15 cellular contexts compared by ENCODE assay signal in the genomic region with DNA sequence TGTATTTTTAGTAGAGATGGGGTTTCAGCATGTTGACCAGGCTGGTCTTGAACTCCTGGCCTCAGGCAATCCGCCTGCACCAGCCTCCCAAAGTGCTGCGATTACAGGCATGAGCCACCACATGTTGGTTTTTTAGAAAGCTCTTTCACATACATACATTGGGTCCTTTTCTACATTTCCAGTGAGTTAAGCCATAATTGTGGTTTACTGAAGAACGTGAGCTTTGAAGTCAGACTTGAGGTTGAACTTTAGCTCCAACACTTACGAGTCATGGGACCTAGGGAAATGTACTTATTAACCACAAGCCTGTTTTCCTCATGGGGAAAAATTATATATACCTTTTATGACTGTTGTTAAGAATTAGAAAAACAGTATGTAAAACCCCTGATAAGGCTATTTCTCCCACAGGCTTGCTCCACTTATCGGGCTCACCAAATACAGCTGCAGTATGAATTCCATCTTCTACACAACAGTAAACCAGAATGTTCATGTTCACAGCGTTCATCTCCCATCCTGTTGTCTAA. TPM values are rescaled to one million over a fixed set of nuclear protein-coding genes. Genes with fewer than 3 reads are reported as not detected.
A peak's percentile ranks its signal among the peaks of the same experiment; 100 is the strongest.
DNase-seq lines count a peak whose midpoint lies in the region; ATAC-seq and TF ChIP-seq lines count a peak whose summit lies in the region.
"Had no signal": no experiment of that assay in that cellular context is flagged by ENCODE, and none has a peak within 500 bp of the region (broad histone marks: within the 10 kb centered on the region; RNA-seq: fewer than 3 reads in every experiment).

No MANE protein-coding gene starts in this region.

- peak; percentile 59 for DNase-seq in GM23248
- DNase-seq in M059J (ENCODE audit: low read depth) = peak; percentile 70
- DNase-seq in colonic mucosa = no peak
- no peak for DNase-seq in HUDEP-2 (lab: John Stamatoyannopoulos, UW; ENCODE audit: unreplicated experiment in 76 of 76)
- no peak for DNase-seq in activated CD4-positive, CD25-positive, alpha-beta regulatory T cell (lab: John Stamatoyannopoulos, UW)
- DNase-seq in stimulated activated CD4-positive, alpha-beta T cell treated with anti-CD3 and anti-CD28 coated beads, Interleukin-2, amount 100 ng/mL, for 48 hours = no peak
- DNase-seq: activated CD4-positive, alpha-beta T cell treated with anti-CD3 and anti-CD28 coated beads, Interleukin-2, amount 10 ng/mL, durations not matched to agents 7 days and 5 days; activated T-cell treated with anti-CD3 and anti-CD28 coated beads, Interleukin-2, amount 50 U/mL, for 72 hours; MM.1S; nucleus accumbens had no signal

- H3K9me3 ChIP-seq in GM23248 (ENCODE audit: low read depth) = no peaks in the 10 kb centered on the region
- H3K9me3 ChIP-seq in colonic mucosa = no peaks in the 10 kb centered on the region
- H3K9me3 ChIP-seq in parathyroid adenoma (ENCODE audit: control insufficient read depth, low read length) = no peaks in the 10 kb centered on the region
- H3K9me3 ChIP-seq: breast epithelium, tibial nerve had no signal

- H3K79me2 ChIP-seq in GM23248 (ENCODE audit: insufficient read depth) (no peaks in the 10 kb centered on the region), parathyroid adenoma (peaks cover 36% of the 10 kb centered on the region)

- 80 to 90% methylated on average over 6 of the region's 6 CpGs for WGBS in GM23248 (ENCODE audit: low coverage in 1 of 2, low lambda C conversion rate in 2 of 2, missing lambda C conversion rate in 2 of 2), 2 experiments

- H3K27me3 ChIP-seq in GM23248 (replicated peaks; ENCODE audit: insufficient read depth) = no peaks in the 10 kb centered on the region
- H3K27me3 ChIP-seq in colonic mucosa = no peaks in the 10 kb centered on the region
- H3K27me3 ChIP-seq in parathyroid adenoma (ENCODE audit: control insufficient read depth, insufficient read depth, low read length) = no peaks in the 10 kb centered on the region
- H3K27me3 ChIP-seq: breast epithelium, tibial nerve had no signal

- no peak overlapping the region for H3K4me2 ChIP-seq in GM23248 (ENCODE audit: unreplicated experiment)
- H3K4me2 ChIP-seq in parathyroid adenoma (ENCODE audit: low read length) = peak overlapping the region; percentile 22

- H2AFZ ChIP-seq in GM23248 = no peak overlapping the region
- no peak overlapping the region for H2AFZ ChIP-seq in parathyroid adenoma

- in situ Hi-C loops in GM23248 (cut with MboI) = no loop called here

- no peaks in the 10 kb centered on the region for H4K20me1 ChIP-seq in GM23248 (ENCODE audit: insufficient read depth)

- H3K27ac ChIP-seq in GM23248 (no peak overlapping the region), colonic mucosa (peak overlapping the region; percentile 58), parathyroid adenoma (peak overlapping the region; percentile 77)
- H3K27ac ChIP-seq: breast epithelium, tibial nerve had no signal

- no peak overlapping the region for H3K4me3 ChIP-seq in GM23248
- no peak overlapping the region for H3K4me3 ChIP-seq in colonic mucosa
- H3K4me3 ChIP-seq in parathyroid adenoma (ENCODE audit: low read depth, low read length) = no peak overlapping the region
- H3K4me3 ChIP-seq: breast epithelium, lung, tibial nerve had no signal

- H3K9ac ChIP-seq in GM23248 = no peak overlapping the region
- H3K9ac ChIP-seq in colonic mucosa (ENCODE audit: low read depth in 2 of 2, low read length in 2 of 2) = peak overlapping the region in 1 of 2 donors; percentile 62
- H3K9ac ChIP-seq in parathyroid adenoma = no peak overlapping the region

- peaks cover 11% of the 10 kb centered on the region for H3K4me1 ChIP-seq in GM23248 (ENCODE audit: insufficient read depth)
- H3K4me1 ChIP-seq in colonic mucosa = no peaks in the 10 kb centered on the region
- peaks cover 47% of the 10 kb centered on the region for H3K4me1 ChIP-seq in parathyroid adenoma
- H3K4me1 ChIP-seq: breast epithelium, tibial nerve had no signal

- ATAC-seq in GM21367 (IDR thresholded peaks at IDR 0.05; ENCODE audit: unreplicated experiment) = no peak
- ATAC-seq: activated T-cell treated with anti-CD3 and anti-CD28 coated beads, Interleukin-2, amount 50 U/mL, for 72 hours had no signal

- intact Hi-C loops in colonic mucosa (cut with DNase I) = loop anchor here (5.0 kb wide), 1 partner anchor 34 kb away; no protein-coding TSS in a partner anchor

- no peaks in the 10 kb centered on the region for H3K36me3 ChIP-seq in GM23248 (ENCODE audit: low read depth)
- no peaks in the 10 kb centered on the region for H3K36me3 ChIP-seq in colonic mucosa
- H3K36me3 ChIP-seq in parathyroid adenoma (ENCODE audit: control insufficient read depth, insufficient read depth, low read length) = no peaks in the 10 kb centered on the region
- H3K36me3 ChIP-seq: breast epithelium had no signal

- no peaks in the 10 kb centered on the region for H3K9me2 ChIP-seq in GM23248 (ENCODE audit: insufficient read depth)

- TF ChIP-seq CTCF in colonic mucosa (IDR thresholded peaks at IDR 0.05) = no peak
- TF ChIP-seq CTCF in parathyroid adenoma (IDR thresholded peaks at IDR 0.05) = no peak

- peaks cover 12% of the 10 kb centered on the region for H3F3A ChIP-seq in GM23248 (ENCODE audit: insufficient read depth)

RNA-seq across cellular contexts. Expression of gene GPR160, which starts 39.0 kb away (rescaled TPM):
- 0.13 and 0.76 TPM in 2 replicates for total RNA-seq in GM23248 (2014; rRNA removed; shearing (Covaris generic))
- polyA plus RNA-seq in GM23248 (2016; fragmentation: Nextera tagmentation; extraction: Ambion mirVana) = 0.44 and 0.73 TPM in 2 replicates
- 3.4 and 10.2 TPM in 2 replicates for total RNA-seq in M059J (2014; rRNA removed; shearing (Covaris generic))
- 10 to 100 TPM; 56.4 to 78.4 TPM for total RNA-seq in colonic mucosa

Comparison
In these comparisons a context has a peak if more than half of its experiments do, and no peak if none do; other contexts are left out.
1. DNase-seq: peak in GM23248 (single experiment) and M059J (single experiment); none in colonic mucosa (single experiment), HUDEP-2 (0 of 76), activated CD4-positive, CD25-positive, alpha-beta regulatory T cell (0 of 4) and stimulated activated CD4-positive, alpha-beta T cell treated with anti-CD3 and anti-CD28 coated beads, Interleukin-2, amount 100 ng/mL, for 48 hours (0 of 2).